Comparison of ENCODE assay signal across 1 cellular context in the genomic region with DNA sequence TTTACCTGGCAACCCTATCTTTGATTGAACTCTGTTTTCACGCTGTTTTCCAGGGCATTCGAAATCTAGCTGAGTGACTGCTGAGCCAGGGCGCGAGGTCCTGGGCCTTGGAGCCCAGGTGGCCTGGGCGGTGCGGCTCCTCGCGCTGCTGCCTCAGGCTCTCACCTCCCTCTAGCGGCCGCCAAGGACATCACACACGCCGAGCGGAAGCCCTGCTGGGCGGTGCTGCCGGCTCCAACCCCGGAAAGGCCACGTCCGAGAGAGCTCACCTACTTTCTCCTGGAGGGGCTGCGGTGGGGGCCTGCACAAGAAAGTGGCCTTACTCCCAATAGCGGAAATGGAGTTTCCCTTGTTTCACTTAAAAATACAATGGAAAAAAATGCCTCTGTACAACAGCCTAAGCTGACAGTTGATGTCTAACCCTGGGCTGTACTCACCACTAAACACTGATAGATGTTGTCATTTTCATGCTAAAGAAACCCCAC.
A peak's percentile ranks its signal among the peaks of the same experiment; 100 is the strongest.
TF ChIP-seq lines count a peak whose summit lies in the region.

No MANE protein-coding gene starts in this region.

TF ChIP-seq in K562, 482 proteins besides CTCF, POLR2A, EP300 and RAD21 (continued from another document):
- TF ChIP-seq NRF1 (conservative IDR thresholded peaks at IDR 0.05 in 1 of 2, IDR thresholded peaks at IDR 0.05 in 1 of 2) (0 out of 4 replicates have a peak, but pooled peaks of 1 of the 2 experiments have one; percentile 24), ETV5 (CRISPR knock-in tag; IDR thresholded peaks at IDR 0.05; ENCODE audit: low read depth) (0 out of 2 replicates have a peak, but pooled peaks have one; percentile 29), TAL1 (IDR thresholded peaks at IDR 0.05) (no peak), MAZ (CRISPR knock-in tag; conservative IDR thresholded peaks at IDR 0.05 in 1 of 2, IDR thresholded peaks at IDR 0.05 in 1 of 2) (peak in 1 of 2 experiments; percentile 63; a peak in 1 of 4 replicates), TRIM28 (IDR thresholded peaks at IDR 0.05) (no peak), JUND (IDR thresholded peaks at IDR 0.05; ENCODE audit: borderline replicate concordance, low read depth, low read length) (0 out of 2 replicates have a peak, but pooled peaks have one; percentile 20), JUND (tag; IDR thresholded peaks at IDR 0.05; ENCODE audit: borderline replicate concordance, low read depth, low read length) (no peak; the same call in 2 of the 3 replicates), RB1 (IDR thresholded peaks at IDR 0.05; ENCODE audit: low read depth) (peak; percentile 88), C11orf30 (IDR thresholded peaks at IDR 0.05; ENCODE audit: low read depth) (no peak), GABPA (tag; conservative IDR thresholded peaks at IDR 0.05; ENCODE audit: low read depth) (0 out of 2 replicates have a peak, but pooled peaks have one; percentile 30), MYC (IDR thresholded peaks at IDR 0.05; ENCODE audit: low read depth, low read length) (peak; percentile 58), MYC (CRISPR knock-in tag; IDR thresholded peaks at IDR 0.05; ENCODE audit: borderline replicate concordance, low read depth) (no peak), ATF7 (IDR thresholded peaks at IDR 0.05) (0 out of 2 replicates have a peak, but pooled peaks have one; percentile 20), CREB1 (IDR thresholded peaks at IDR 0.05) (peak; percentile 54; the same call in 1 of the 2 replicates), CREB1 (CRISPR knock-in tag; IDR thresholded peaks at IDR 0.05) (no peak), TAF15 (IDR thresholded peaks at IDR 0.05; ENCODE audit: low read depth, low read length) (no peak), SRF (CRISPR knock-in tag; IDR thresholded peaks at IDR 0.05) (peak in 1 of 2 experiments; percentile 44; a peak in 1 of 4 replicates), XRCC5 (IDR thresholded peaks at IDR 0.05; ENCODE audit: low read depth, low read length) (0 out of 2 replicates have a peak, but pooled peaks have one; percentile 40), SAP30 (IDR thresholded peaks at IDR 0.05; ENCODE audit: borderline replicate concordance, insufficient read depth, low read depth, low read length, poor library complexity, severe bottlenecking) (no peak), POLR2G (IDR thresholded peaks at IDR 0.05; ENCODE audit: low read depth, low read length) (peak; percentile 64), L3MBTL2 (IDR thresholded peaks at IDR 0.05) (peak; percentile 88), PURB (CRISPR knock-in tag; IDR thresholded peaks at IDR 0.05; ENCODE audit: low read depth) (no peak), PHF20 (IDR thresholded peaks at IDR 0.05; ENCODE audit: partially characterized antibody) (peak; percentile 59), STAG1 (CRISPR knock-in tag; IDR thresholded peaks at IDR 0.05; ENCODE audit: borderline replicate concordance) (peak; percentile 61; the same call in 1 of the 2 replicates), DDX20 (tag; IDR thresholded peaks at IDR 0.05; ENCODE audit: low read depth) (no peak), CBX1 (IDR thresholded peaks at IDR 0.05; ENCODE audit: low read depth) (peak; percentile 77; the same call in 1 of the 2 replicates), CXXC5 (CRISPR knock-in tag; IDR thresholded peaks at IDR 0.05) (peak; percentile 55), MIER1 (IDR thresholded peaks at IDR 0.05; ENCODE audit: low read depth) (no peak), ATF1 (CRISPR knock-in tag; IDR thresholded peaks at IDR 0.05) (no peak), ATF1 (tag; IDR thresholded peaks at IDR 0.05) (peak; percentile 20; the same call in 1 of the 2 replicates), MAFG (tag; conservative IDR thresholded peaks at IDR 0.05) (no peak), ZNF197 (CRISPR knock-in tag; IDR thresholded peaks at IDR 0.05; ENCODE audit: low read depth) (no peak), SMC3 (conservative IDR thresholded peaks at IDR 0.05; ENCODE audit: insufficient read depth, low read depth, low read length) (peak; percentile 63)
- TF ChIP-seq, protein P1, sequence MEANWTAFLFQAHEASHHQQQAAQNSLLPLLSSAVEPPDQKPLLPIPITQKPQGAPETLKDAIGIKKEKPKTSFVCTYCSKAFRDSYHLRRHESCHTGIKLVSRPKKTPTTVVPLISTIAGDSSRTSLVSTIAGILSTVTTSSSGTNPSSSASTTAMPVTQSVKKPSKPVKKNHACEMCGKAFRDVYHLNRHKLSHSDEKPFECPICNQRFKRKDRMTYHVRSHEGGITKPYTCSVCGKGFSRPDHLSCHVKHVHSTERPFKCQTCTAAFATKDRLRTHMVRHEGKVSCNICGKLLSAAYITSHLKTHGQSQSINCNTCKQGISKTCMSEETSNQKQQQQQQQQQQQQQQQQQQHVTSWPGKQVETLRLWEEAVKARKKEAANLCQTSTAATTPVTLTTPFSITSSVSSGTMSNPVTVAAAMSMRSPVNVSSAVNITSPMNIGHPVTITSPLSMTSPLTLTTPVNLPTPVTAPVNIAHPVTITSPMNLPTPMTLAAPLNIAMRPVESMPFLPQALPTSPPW (CRISPR knock-in tag; IDR thresholded peaks at IDR 0.05) = peak; percentile 17; the same call in 1 of the 2 replicates
- TF ChIP-seq, protein P2, sequence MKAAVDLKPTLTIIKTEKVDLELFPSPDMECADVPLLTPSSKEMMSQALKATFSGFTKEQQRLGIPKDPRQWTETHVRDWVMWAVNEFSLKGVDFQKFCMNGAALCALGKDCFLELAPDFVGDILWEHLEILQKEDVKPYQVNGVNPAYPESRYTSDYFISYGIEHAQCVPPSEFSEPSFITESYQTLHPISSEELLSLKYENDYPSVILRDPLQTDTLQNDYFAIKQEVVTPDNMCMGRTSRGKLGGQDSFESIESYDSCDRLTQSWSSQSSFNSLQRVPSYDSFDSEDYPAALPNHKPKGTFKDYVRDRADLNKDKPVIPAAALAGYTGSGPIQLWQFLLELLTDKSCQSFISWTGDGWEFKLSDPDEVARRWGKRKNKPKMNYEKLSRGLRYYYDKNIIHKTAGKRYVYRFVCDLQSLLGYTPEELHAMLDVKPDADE (conservative IDR thresholded peaks at IDR 0.05; ENCODE audit: control insufficient read depth, low read depth, low read length) = peak; percentile 52; the same call in 1 of the 2 replicates
- TF ChIP-seq, protein P3, sequence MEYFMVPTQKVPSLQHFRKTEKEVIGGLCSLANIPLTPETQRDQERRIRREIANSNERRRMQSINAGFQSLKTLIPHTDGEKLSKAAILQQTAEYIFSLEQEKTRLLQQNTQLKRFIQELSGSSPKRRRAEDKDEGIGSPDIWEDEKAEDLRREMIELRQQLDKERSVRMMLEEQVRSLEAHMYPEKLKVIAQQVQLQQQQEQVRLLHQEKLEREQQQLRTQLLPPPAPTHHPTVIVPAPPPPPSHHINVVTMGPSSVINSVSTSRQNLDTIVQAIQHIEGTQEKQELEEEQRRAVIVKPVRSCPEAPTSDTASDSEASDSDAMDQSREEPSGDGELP (CRISPR knock-in tag; IDR thresholded peaks at IDR 0.05; ENCODE audit: borderline replicate concordance) = peak; percentile 61; the same call in 1 of the 2 replicates
- TF ChIP-seq, protein P4, sequence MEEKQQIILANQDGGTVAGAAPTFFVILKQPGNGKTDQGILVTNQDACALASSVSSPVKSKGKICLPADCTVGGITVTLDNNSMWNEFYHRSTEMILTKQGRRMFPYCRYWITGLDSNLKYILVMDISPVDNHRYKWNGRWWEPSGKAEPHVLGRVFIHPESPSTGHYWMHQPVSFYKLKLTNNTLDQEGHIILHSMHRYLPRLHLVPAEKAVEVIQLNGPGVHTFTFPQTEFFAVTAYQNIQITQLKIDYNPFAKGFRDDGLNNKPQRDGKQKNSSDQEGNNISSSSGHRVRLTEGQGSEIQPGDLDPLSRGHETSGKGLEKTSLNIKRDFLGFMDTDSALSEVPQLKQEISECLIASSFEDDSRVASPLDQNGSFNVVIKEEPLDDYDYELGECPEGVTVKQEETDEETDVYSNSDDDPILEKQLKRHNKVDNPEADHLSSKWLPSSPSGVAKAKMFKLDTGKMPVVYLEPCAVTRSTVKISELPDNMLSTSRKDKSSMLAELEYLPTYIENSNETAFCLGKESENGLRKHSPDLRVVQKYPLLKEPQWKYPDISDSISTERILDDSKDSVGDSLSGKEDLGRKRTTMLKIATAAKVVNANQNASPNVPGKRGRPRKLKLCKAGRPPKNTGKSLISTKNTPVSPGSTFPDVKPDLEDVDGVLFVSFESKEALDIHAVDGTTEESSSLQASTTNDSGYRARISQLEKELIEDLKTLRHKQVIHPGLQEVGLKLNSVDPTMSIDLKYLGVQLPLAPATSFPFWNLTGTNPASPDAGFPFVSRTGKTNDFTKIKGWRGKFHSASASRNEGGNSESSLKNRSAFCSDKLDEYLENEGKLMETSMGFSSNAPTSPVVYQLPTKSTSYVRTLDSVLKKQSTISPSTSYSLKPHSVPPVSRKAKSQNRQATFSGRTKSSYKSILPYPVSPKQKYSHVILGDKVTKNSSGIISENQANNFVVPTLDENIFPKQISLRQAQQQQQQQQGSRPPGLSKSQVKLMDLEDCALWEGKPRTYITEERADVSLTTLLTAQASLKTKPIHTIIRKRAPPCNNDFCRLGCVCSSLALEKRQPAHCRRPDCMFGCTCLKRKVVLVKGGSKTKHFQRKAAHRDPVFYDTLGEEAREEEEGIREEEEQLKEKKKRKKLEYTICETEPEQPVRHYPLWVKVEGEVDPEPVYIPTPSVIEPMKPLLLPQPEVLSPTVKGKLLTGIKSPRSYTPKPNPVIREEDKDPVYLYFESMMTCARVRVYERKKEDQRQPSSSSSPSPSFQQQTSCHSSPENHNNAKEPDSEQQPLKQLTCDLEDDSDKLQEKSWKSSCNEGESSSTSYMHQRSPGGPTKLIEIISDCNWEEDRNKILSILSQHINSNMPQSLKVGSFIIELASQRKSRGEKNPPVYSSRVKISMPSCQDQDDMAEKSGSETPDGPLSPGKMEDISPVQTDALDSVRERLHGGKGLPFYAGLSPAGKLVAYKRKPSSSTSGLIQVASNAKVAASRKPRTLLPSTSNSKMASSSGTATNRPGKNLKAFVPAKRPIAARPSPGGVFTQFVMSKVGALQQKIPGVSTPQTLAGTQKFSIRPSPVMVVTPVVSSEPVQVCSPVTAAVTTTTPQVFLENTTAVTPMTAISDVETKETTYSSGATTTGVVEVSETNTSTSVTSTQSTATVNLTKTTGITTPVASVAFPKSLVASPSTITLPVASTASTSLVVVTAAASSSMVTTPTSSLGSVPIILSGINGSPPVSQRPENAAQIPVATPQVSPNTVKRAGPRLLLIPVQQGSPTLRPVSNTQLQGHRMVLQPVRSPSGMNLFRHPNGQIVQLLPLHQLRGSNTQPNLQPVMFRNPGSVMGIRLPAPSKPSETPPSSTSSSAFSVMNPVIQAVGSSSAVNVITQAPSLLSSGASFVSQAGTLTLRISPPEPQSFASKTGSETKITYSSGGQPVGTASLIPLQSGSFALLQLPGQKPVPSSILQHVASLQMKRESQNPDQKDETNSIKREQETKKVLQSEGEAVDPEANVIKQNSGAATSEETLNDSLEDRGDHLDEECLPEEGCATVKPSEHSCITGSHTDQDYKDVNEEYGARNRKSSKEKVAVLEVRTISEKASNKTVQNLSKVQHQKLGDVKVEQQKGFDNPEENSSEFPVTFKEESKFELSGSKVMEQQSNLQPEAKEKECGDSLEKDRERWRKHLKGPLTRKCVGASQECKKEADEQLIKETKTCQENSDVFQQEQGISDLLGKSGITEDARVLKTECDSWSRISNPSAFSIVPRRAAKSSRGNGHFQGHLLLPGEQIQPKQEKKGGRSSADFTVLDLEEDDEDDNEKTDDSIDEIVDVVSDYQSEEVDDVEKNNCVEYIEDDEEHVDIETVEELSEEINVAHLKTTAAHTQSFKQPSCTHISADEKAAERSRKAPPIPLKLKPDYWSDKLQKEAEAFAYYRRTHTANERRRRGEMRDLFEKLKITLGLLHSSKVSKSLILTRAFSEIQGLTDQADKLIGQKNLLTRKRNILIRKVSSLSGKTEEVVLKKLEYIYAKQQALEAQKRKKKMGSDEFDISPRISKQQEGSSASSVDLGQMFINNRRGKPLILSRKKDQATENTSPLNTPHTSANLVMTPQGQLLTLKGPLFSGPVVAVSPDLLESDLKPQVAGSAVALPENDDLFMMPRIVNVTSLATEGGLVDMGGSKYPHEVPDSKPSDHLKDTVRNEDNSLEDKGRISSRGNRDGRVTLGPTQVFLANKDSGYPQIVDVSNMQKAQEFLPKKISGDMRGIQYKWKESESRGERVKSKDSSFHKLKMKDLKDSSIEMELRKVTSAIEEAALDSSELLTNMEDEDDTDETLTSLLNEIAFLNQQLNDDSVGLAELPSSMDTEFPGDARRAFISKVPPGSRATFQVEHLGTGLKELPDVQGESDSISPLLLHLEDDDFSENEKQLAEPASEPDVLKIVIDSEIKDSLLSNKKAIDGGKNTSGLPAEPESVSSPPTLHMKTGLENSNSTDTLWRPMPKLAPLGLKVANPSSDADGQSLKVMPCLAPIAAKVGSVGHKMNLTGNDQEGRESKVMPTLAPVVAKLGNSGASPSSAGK (IDR thresholded peaks at IDR 0.05) = peak; percentile 74
- TF ChIP-seq, protein P5, sequence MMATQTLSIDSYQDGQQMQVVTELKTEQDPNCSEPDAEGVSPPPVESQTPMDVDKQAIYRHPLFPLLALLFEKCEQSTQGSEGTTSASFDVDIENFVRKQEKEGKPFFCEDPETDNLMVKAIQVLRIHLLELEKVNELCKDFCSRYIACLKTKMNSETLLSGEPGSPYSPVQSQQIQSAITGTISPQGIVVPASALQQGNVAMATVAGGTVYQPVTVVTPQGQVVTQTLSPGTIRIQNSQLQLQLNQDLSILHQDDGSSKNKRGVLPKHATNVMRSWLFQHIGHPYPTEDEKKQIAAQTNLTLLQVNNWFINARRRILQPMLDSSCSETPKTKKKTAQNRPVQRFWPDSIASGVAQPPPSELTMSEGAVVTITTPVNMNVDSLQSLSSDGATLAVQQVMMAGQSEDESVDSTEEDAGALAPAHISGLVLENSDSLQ (IDR thresholded peaks at IDR 0.05) = 0 out of 2 replicates have a peak, but pooled peaks have one; percentile 27
- TF ChIP-seq, protein P6, sequence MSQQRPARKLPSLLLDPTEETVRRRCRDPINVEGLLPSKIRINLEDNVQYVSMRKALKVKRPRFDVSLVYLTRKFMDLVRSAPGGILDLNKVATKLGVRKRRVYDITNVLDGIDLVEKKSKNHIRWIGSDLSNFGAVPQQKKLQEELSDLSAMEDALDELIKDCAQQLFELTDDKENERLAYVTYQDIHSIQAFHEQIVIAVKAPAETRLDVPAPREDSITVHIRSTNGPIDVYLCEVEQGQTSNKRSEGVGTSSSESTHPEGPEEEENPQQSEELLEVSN (IDR thresholded peaks at IDR 0.05; ENCODE audit: borderline replicate concordance in 1 of 2, extremely low read depth in 1 of 2, insufficient read depth in 1 of 2, insufficient read length in 1 of 2, low read depth in 1 of 2, low read length in 1 of 2, poor library complexity in 1 of 2, severe bottlenecking in 1 of 2) = peak; percentile 51 to 93
- TF ChIP-seq, protein P7, sequence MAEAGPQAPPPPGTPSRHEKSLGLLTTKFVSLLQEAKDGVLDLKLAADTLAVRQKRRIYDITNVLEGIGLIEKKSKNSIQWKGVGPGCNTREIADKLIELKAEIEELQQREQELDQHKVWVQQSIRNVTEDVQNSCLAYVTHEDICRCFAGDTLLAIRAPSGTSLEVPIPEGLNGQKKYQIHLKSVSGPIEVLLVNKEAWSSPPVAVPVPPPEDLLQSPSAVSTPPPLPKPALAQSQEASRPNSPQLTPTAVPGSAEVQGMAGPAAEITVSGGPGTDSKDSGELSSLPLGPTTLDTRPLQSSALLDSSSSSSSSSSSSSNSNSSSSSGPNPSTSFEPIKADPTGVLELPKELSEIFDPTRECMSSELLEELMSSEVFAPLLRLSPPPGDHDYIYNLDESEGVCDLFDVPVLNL (CRISPR knock-in tag; IDR thresholded peaks at IDR 0.05; ENCODE audit: low read depth) = no peak
